Comparison of ENCODE assay signal across 14 cellular contexts in genomic region chr14:104802913-104803184, GRCh38. TPM values are rescaled to one million over a fixed set of nuclear protein-coding genes. Genes with fewer than 3 reads are reported as not detected.
DNase-seq lines count a peak whose midpoint lies in the region; ATAC-seq and TF ChIP-seq lines count a peak whose summit lies in the region.
"Had no signal": no experiment of that assay in that cellular context is flagged by ENCODE, and none has a peak within 500 bp of the region (broad histone marks: within the 10 kb centered on the region; RNA-seq: fewer than 3 reads in every experiment).

No MANE protein-coding gene starts in this region.

- H2AFZ ChIP-seq in mammary epithelial cell (ENCODE audit: low read depth, low read length), result no peak overlapping the region

- peak overlapping the region; percentile 47 for H3K4me3 Mint-ChIP-seq in MCF 10A (ENCODE audit: unreplicated experiment)

- peaks cover 8% of the 10 kb centered on the region for H3K9me3 Mint-ChIP-seq in MCF 10A (ENCODE audit: unreplicated experiment)
- H3K9me3 Mint-ChIP-seq: IgD-negative memory B cell had no signal

- H3K27ac Mint-ChIP-seq in MCF 10A (ENCODE audit: low read depth, unreplicated experiment), result no peak overlapping the region

- CTCF ChIA-PET in MCF 10A (lab: Yijun Ruan, JAX), result interaction anchor here (0.7 kb wide), 1 partner anchor 288 kb away, joined by 6 read pairs; no protein-coding TSS in a partner anchor
- CTCF ChIA-PET in mammary epithelial cell (lab: Charles Lee; ENCODE audit: low non-redundant PET), result no interaction called here
- CTCF ChIA-PET in Panc1 (lab: Charles Lee), result no interaction called here

- in situ Hi-C loops in mammary epithelial cell (cut with MboI; ENCODE audit: low sequenced_read_pairs in 2 of 2) (no loop called here), Panc1 (cut with HindIII; ENCODE audit: low pct_unique_long_range_greater_than_20kb, low sequenced_read_pairs) (no loop called here)

- ATAC-seq in Panc1 (no peak), lower lobe of right lung (no peak)
- ATAC-seq: gastrocnemius medialis, pancreas had no signal

- H3K27ac ChIP-seq in mammary epithelial cell (ENCODE audit: insufficient read depth, low read depth, low read length), result no peak overlapping the region
- H3K27ac ChIP-seq in Panc1 (ENCODE audit: low read length), result peak overlapping the region; percentile 63; the same call in 1 of the 2 replicates
- no peak overlapping the region for H3K27ac ChIP-seq in lower lobe of right lung
- H3K27ac ChIP-seq in stomach smooth muscle (ENCODE audit: low read length), result no peak overlapping the region
- H3K27ac ChIP-seq: gastrocnemius medialis had no signal

- BruUV-seq in MCF 10A (replicated peaks; lab: Mats Ljungman, UMichigan) (no TSS peak), mammary epithelial cell (replicated peaks; lab: Mats Ljungman, UMichigan) (no TSS peak), Panc1 (replicated peaks; lab: Mats Ljungman, UMichigan) (no TSS peak)

- WGBS in mammary epithelial cell (ENCODE audit: low coverage, missing lambda C conversion rate), result 89% methylated on average over 4 of the region's 6 CpGs

- no peaks in the 10 kb centered on the region for H3K79me2 ChIP-seq in mammary epithelial cell (ENCODE audit: insufficient read depth, low read length)

- no peaks in the 10 kb centered on the region for H3K4me1 Mint-ChIP-seq in MCF 10A (ENCODE audit: insufficient read depth, unreplicated experiment)

- H3K4me1 ChIP-seq in mammary epithelial cell (ENCODE audit: insufficient read depth, low read length) (peaks cover 10% of the 10 kb centered on the region), Panc1 (ENCODE audit: control insufficient read depth, insufficient read depth, low read length) (peaks cover 62% of the 10 kb centered on the region), lower lobe of right lung (peaks cover 58% of the 10 kb centered on the region), stomach smooth muscle (ENCODE audit: control insufficient read depth, insufficient read depth, low read length) (peaks cover 58% of the 10 kb centered on the region)

- H3K36me3 ChIP-seq in mammary epithelial cell (ENCODE audit: insufficient read depth, low read length) (no peaks in the 10 kb centered on the region), Panc1 (ENCODE audit: control insufficient read depth, insufficient read depth, low read length) (no peaks in the 10 kb centered on the region), lower lobe of right lung (no peaks in the 10 kb centered on the region), stomach smooth muscle (ENCODE audit: control insufficient read depth in 2 of 2, insufficient read depth in 2 of 2, low read length in 2 of 2) (no peaks in the 10 kb centered on the region)
- H3K36me3 ChIP-seq: gastrocnemius medialis, pancreas had no signal

- no peaks in the 10 kb centered on the region for H4K20me1 ChIP-seq in mammary epithelial cell (ENCODE audit: insufficient read depth, low read length)

- no peaks in the 10 kb centered on the region for H3K36me3 Mint-ChIP-seq in MCF 10A (ENCODE audit: insufficient read depth, unreplicated experiment)
- H3K36me3 Mint-ChIP-seq: IgD-negative memory B cell had no signal

- H3K9ac ChIP-seq in mammary epithelial cell (ENCODE audit: insufficient read depth, low read length), result no peak overlapping the region
- no peak overlapping the region for H3K9ac ChIP-seq in stomach smooth muscle (ENCODE audit: low read length in 2 of 2)

- H3K27me3 ChIP-seq in mammary epithelial cell (ENCODE audit: insufficient read depth, low read length) (no peaks in the 10 kb centered on the region), Panc1 (ENCODE audit: control insufficient read depth, insufficient read depth, low read length) (no peaks in the 10 kb centered on the region), lower lobe of right lung (ENCODE audit: low read depth) (no peaks in the 10 kb centered on the region), stomach smooth muscle (ENCODE audit: control insufficient read depth in 1 of 2, insufficient read depth in 2 of 2, low read length in 2 of 2) (no peaks in the 10 kb centered on the region)
- H3K27me3 ChIP-seq: gastrocnemius medialis, pancreas had no signal

- no peak overlapping the region for H3K4me3 ChIP-seq in mammary epithelial cell (replicated peaks in 1 of 3; ENCODE audit: insufficient read depth in 1 of 3, low read depth in 2 of 3, low read length in 3 of 3)
- H3K4me3 ChIP-seq in Panc1 (ENCODE audit: low read depth in 2 of 2, low read length in 2 of 2), result peak overlapping the region; percentile 35 to 56; a peak in 3 of 4 replicates
- H3K4me3 ChIP-seq in lower lobe of right lung, result peak overlapping the region; percentile 88
- peak overlapping the region; percentile 36 to 86 for H3K4me3 ChIP-seq in stomach smooth muscle (ENCODE audit: low read length in 2 of 2)
- H3K4me3 ChIP-seq: gastrocnemius medialis had no signal

- H3K27me3 Mint-ChIP-seq in MCF 10A (ENCODE audit: insufficient read depth, unreplicated experiment), result no peaks in the 10 kb centered on the region
- H3K27me3 Mint-ChIP-seq: IgD-negative memory B cell had no signal

- no peak overlapping the region for H3K4me2 ChIP-seq in mammary epithelial cell (ENCODE audit: insufficient read depth, low read depth, low read length)

- no peak for TF ChIP-seq CTCF in MCF 10A (IDR thresholded peaks at IDR 0.05; ENCODE audit: unreplicated experiment)
- no peak for TF ChIP-seq CTCF in mammary epithelial cell (conservative IDR thresholded peaks at IDR 0.05 in 1 of 2, IDR thresholded peaks at IDR 0.05 in 1 of 2; ENCODE audit: extremely low read depth in 1 of 2, insufficient read depth in 1 of 2, low read depth in 1 of 2, low read length in 2 of 2)
- TF ChIP-seq CTCF in Panc1 (IDR thresholded peaks at IDR 0.05), result no peak
- TF ChIP-seq CTCF in lower lobe of right lung (IDR thresholded peaks at IDR 0.05), result no peak

- dilution Hi-C loops in mammary epithelial cell (cut with HindIII; ENCODE audit: low sequenced_read_pairs), result no loop called here

- intact Hi-C loops in MCF 10A (cut with micrococcal nuclease) (no loop called here), mammary epithelial cell (cut with micrococcal nuclease) (no loop called here), Panc1 (cut with micrococcal nuclease; ENCODE audit: unreplicated experiment) (no loop called here), lower lobe of right lung (cut with DNase I) (no loop called here)

- no peak for DNase-seq in MCF 10A (ENCODE audit: unreplicated experiment)
- DNase-seq in mammary epithelial cell, result no peak
- DNase-seq in Panc1 (ENCODE audit: low read depth, low spot score), result no peak
- no peak for DNase-seq in lower lobe of right lung
- no peak for DNase-seq in COLO829 (ENCODE audit: low spot score)
- no peak for DNase-seq in activated CD4-positive, alpha-beta T cell treated with anti-CD3 and anti-CD28 coated beads, Interleukin-2, amount 50 U/mL, for 48 hours
- DNase-seq in GM03348 (ENCODE audit: low spot score), result no peak
- DNase-seq: activated CD8-positive, alpha-beta memory T cell treated with anti-CD3 and anti-CD28 coated beads, Interleukin-2, amount 50 U/mL, for 48 hours; anterior cingulate cortex; gastrocnemius medialis; NCI-H1048 had no signal

- H3K9me3 ChIP-seq in mammary epithelial cell (replicated peaks; ENCODE audit: insufficient read depth, low read length) (no peaks in the 10 kb centered on the region), Panc1 (ENCODE audit: control insufficient read depth, insufficient read depth, low read depth, low read length) (no peaks in the 10 kb centered on the region), lower lobe of right lung (no peaks in the 10 kb centered on the region), stomach smooth muscle (ENCODE audit: control insufficient read depth in 2 of 2, low read length in 2 of 2) (no peaks in the 10 kb centered on the region)
- H3K9me3 ChIP-seq: gastrocnemius medialis, pancreas had no signal

- POLR2A ChIA-PET in MCF 10A (lab: Yijun Ruan, JAX) (no interaction called here), Panc1 (lab: Charles Lee) (no interaction called here)

RNA-seq across cellular contexts. Expression of gene ZBTB42, which starts 1.9 kb away (rescaled TPM):
- total RNA-seq in MCF 10A (2022) (1.0 and 1.2 TPM in 2 replicates), mammary epithelial cell (1 to 10 TPM; 1.9 to 2.2 TPM), Panc1 (2021; ENCODE audit: unreplicated experiment) (16.5 TPM), lower lobe of right lung (13.1 TPM)
- 1.2 TPM for polyA plus RNA-seq in mammary epithelial cell
- polyA minus RNA-seq in mammary epithelial cell, result 0.41 TPM
- 17.3 TPM for polyA plus RNA-seq in Panc1 (2012; ENCODE audit: insufficient read length)

RNA-seq across cellular contexts. Expression of gene AKT1, which starts 7.3 kb away (rescaled TPM):
- 83.3 and 96.3 TPM in 2 replicates for total RNA-seq in MCF 10A (2022)
- 100 to 1,000 TPM; 116 to 125 TPM for total RNA-seq in mammary epithelial cell
- 124 TPM for polyA plus RNA-seq in mammary epithelial cell
- polyA minus RNA-seq in mammary epithelial cell, result 153 TPM
- 175 TPM for total RNA-seq in Panc1 (2021; ENCODE audit: unreplicated experiment)
- polyA plus RNA-seq in Panc1 (2012; ENCODE audit: insufficient read length), result 296 TPM
- 154 TPM for total RNA-seq in lower lobe of right lung

RNA-seq across cellular contexts. Expression of gene SIVA1, which starts 49.9 kb away (rescaled TPM):
- 63.3 and 72.7 TPM in 2 replicates for total RNA-seq in MCF 10A (2022)
- 10 to 100 TPM; 43.3 to 56.1 TPM for total RNA-seq in mammary epithelial cell
- 98.6 TPM for polyA plus RNA-seq in mammary epithelial cell
- 12.2 TPM for polyA minus RNA-seq in mammary epithelial cell
- total RNA-seq in Panc1 (2021; ENCODE audit: unreplicated experiment), result 100 TPM
- polyA plus RNA-seq in Panc1 (2012; ENCODE audit: insufficient read length), result 184 TPM
- total RNA-seq in lower lobe of right lung, result 66.3 TPM

Comparison
In these comparisons a context has a peak if more than half of its experiments do, and no peak if none do; other contexts are left out.
1. H3K4me3 ChIP-seq: peak in Panc1 (2 of 2), lower lobe of right lung (single experiment) and stomach smooth muscle (2 of 2); none in mammary epithelial cell (0 of 3).